Comparison of ENCODE assay signal across 1 cellular context in genomic region chr16:85234310-85235235, GRCh38.
TF ChIP-seq lines count a peak whose summit lies in the region.

No MANE protein-coding gene starts in this region.

TF ChIP-seq in HepG2, 621 proteins besides CTCF, POLR2A, EP300 and RAD21 (continued from another document and continues in another):
- peak; percentile 67; the same call in 1 of the 2 replicates for TF ChIP-seq ZNF691 (CRISPR knock-in tag; IDR thresholded peaks at IDR 0.05; ENCODE audit: borderline replicate concordance, low read depth)
- peak; percentile 85 for TF ChIP-seq ZMYM4 (CRISPR knock-in tag; IDR thresholded peaks at IDR 0.05)
- TF ChIP-seq ZNF558 (CRISPR knock-in tag; IDR thresholded peaks at IDR 0.05; ENCODE audit: borderline replicate concordance), result 0 out of 2 replicates have a peak, but pooled peaks have one; percentile 13
- peak; percentile 86 for TF ChIP-seq HNF1B (CRISPR knock-in tag; IDR thresholded peaks at IDR 0.05)
- peak; percentile 62; the same call in 1 of the 2 replicates for TF ChIP-seq THAP7 (CRISPR knock-in tag; IDR thresholded peaks at IDR 0.05)
- TF ChIP-seq TBX2 (CRISPR knock-in tag; IDR thresholded peaks at IDR 0.05; ENCODE audit: borderline replicate concordance), result peak; percentile 74
- 0 out of 2 replicates have a peak, but pooled peaks have one; percentile 21 for TF ChIP-seq TCF7 (IDR thresholded peaks at IDR 0.05; ENCODE audit: low read depth)
- no peak for TF ChIP-seq ZNF619 (CRISPR knock-in tag; IDR thresholded peaks at IDR 0.05)
- peak; percentile 89 for TF ChIP-seq MTA1 (CRISPR knock-in tag; IDR thresholded peaks at IDR 0.05; ENCODE audit: borderline replicate concordance)
- TF ChIP-seq MIER3 (CRISPR knock-in tag; IDR thresholded peaks at IDR 0.05; ENCODE audit: borderline replicate concordance), result peak; percentile 45; the same call in 1 of the 2 replicates
- peak; percentile 88 for TF ChIP-seq NR2F6 (IDR thresholded peaks at IDR 0.05)
- peak; percentile 98 for TF ChIP-seq NR2F6 (CRISPR knock-in tag; IDR thresholded peaks at IDR 0.05)
- peak; percentile 56; the same call in 1 of the 2 replicates for TF ChIP-seq FOSL2 (CRISPR knock-in tag; IDR thresholded peaks at IDR 0.05)
- TF ChIP-seq THAP11 (CRISPR knock-in tag; IDR thresholded peaks at IDR 0.05), result peak; percentile 31; the same call in 1 of the 2 replicates
- TF ChIP-seq XBP1 (CRISPR knock-in tag; IDR thresholded peaks at IDR 0.05), result no peak
- peak; percentile 64; the same call in 1 of the 2 replicates for TF ChIP-seq ZNF574 (CRISPR knock-in tag; IDR thresholded peaks at IDR 0.05)
- TF ChIP-seq SOX5 (CRISPR knock-in tag; IDR thresholded peaks at IDR 0.05; ENCODE audit: borderline replicate concordance), result peak; percentile 32; the same call in 1 of the 2 replicates
- TF ChIP-seq ZNF503 (CRISPR knock-in tag; IDR thresholded peaks at IDR 0.05), result peak; percentile 27; the same call in 1 of the 2 replicates
- peak; percentile 100 for TF ChIP-seq ZMYM3 (CRISPR knock-in tag; IDR thresholded peaks at IDR 0.05)
- peak; percentile 83; the same call in 1 of the 2 replicates for TF ChIP-seq ZGPAT (CRISPR knock-in tag; IDR thresholded peaks at IDR 0.05)
- TF ChIP-seq MXI1 (IDR thresholded peaks at IDR 0.05; ENCODE audit: borderline replicate concordance, low read depth, low read length), result peak; percentile 31; the same call in 1 of the 3 replicates
- peak; percentile 100 for TF ChIP-seq ZNF629 (CRISPR knock-in tag; conservative IDR thresholded peaks at IDR 0.05)
- no peak for TF ChIP-seq PAWR (CRISPR knock-in tag; IDR thresholded peaks at IDR 0.05; ENCODE audit: borderline replicate concordance)
- TF ChIP-seq STAT6 (CRISPR knock-in tag; IDR thresholded peaks at IDR 0.05; ENCODE audit: borderline replicate concordance), result no peak
- peak; percentile 40; the same call in 1 of the 2 replicates for TF ChIP-seq ZNF205 (CRISPR knock-in tag; IDR thresholded peaks at IDR 0.05)
- TF ChIP-seq NONO (IDR thresholded peaks at IDR 0.05), result no peak
- peak; percentile 71 for TF ChIP-seq NONO (CRISPR knock-in tag; conservative IDR thresholded peaks at IDR 0.05)
- 0 out of 2 replicates have a peak, but pooled peaks have one; percentile 33 for TF ChIP-seq ZBTB21 (CRISPR knock-in tag; IDR thresholded peaks at IDR 0.05)
- TF ChIP-seq NR2C2 (CRISPR knock-in tag; IDR thresholded peaks at IDR 0.05; ENCODE audit: borderline replicate concordance), result peak; percentile 85
- peak; percentile 96 for TF ChIP-seq HDAC1 (CRISPR knock-in tag; IDR thresholded peaks at IDR 0.05)
- peak; percentile 74; the same call in 1 of the 2 replicates for TF ChIP-seq ZNF350 (CRISPR knock-in tag; IDR thresholded peaks at IDR 0.05; ENCODE audit: borderline replicate concordance, low read depth)
- peak; percentile 91 for TF ChIP-seq TEAD3 (CRISPR knock-in tag; optimal IDR thresholded peaks at IDR 0.05; ENCODE audit: borderline replicate concordance)
- TF ChIP-seq HNRNPLL (IDR thresholded peaks at IDR 0.05; ENCODE audit: low read depth, low read length, poor library complexity, severe bottlenecking), result peak; percentile 38
- TF ChIP-seq CBFB (CRISPR knock-in tag; IDR thresholded peaks at IDR 0.05), result peak; percentile 18; the same call in 1 of the 2 replicates
- TF ChIP-seq ZNF609 (CRISPR knock-in tag; IDR thresholded peaks at IDR 0.05; ENCODE audit: borderline replicate concordance), result peak; percentile 77
- TF ChIP-seq REPIN1 (CRISPR knock-in tag; IDR thresholded peaks at IDR 0.05; ENCODE audit: borderline replicate concordance, low read depth), result peak; percentile 77
- peak; percentile 83; the same call in 1 of the 2 replicates for TF ChIP-seq IRF9 (CRISPR knock-in tag; IDR thresholded peaks at IDR 0.05; ENCODE audit: borderline replicate concordance)
- TF ChIP-seq SIX4 (CRISPR knock-in tag; IDR thresholded peaks at IDR 0.05), result 0 out of 2 replicates have a peak, but pooled peaks have one; percentile 34
- no peak for TF ChIP-seq CAMTA2 (CRISPR knock-in tag; IDR thresholded peaks at IDR 0.05; ENCODE audit: borderline replicate concordance)
